25 cellular contexts compared by ENCODE assay signal in the genomic region with DNA sequence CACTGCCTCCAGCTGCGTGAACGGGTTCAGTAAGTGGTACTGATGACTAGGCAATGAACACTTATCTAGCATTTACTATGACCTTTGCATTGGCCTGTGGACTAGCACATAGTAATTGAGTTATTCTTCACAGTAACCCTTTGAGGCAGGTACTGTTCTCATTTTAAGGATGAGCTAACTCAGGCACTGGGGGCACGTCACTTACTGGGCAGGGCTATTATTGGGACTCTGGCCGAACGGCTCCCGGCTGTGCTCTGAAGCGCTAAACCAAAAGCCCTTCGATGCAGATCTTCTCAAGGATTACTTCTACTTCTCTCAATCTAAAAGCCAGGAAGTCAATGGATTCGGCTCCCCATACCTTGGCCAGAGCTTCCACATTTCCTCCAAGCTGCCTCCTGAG. TPM values are rescaled to one million over a fixed set of nuclear protein-coding genes. Genes with fewer than 3 reads are reported as not detected.
"Had no signal": no experiment of that assay in that cellular context is flagged by ENCODE, and none has a peak within 500 bp of the region (broad histone marks: within the 10 kb centered on the region; RNA-seq: fewer than 3 reads in every experiment).

No MANE protein-coding gene starts in this region.

- H3K36me3 ChIP-seq: brain microvascular endothelial cell, cardiac muscle cell had no signal

- H3K9ac ChIP-seq: KMS-11 had no signal

- DNase-seq: activated CD4-positive, alpha-beta memory T cell treated with anti-CD3 and anti-CD28 coated beads, Interleukin-2, amount 10 ng/mL, durations not matched to agents 7 days and 5 days; activated CD4-positive, alpha-beta T cell treated with anti-CD3 and anti-CD28 coated beads, Interleukin-2, amount 50 U/mL, for 1 hour; activated CD4-positive, CD25-positive, alpha-beta regulatory T cell; activated gamma-delta T cell; activated naive CD4-positive, alpha-beta T cell treated with anti-CD3 and anti-CD28 coated beads, Interleukin-2, amount 10 ng/mL, durations not matched to agents 7 days and 5 days; activated naive CD8-positive, alpha-beta T cell treated with anti-CD3 and anti-CD28 coated beads for 36 hours; activated T-cell treated with anti-CD3 and anti-CD28 coated beads for 4 hours; activated T-cell treated with anti-CD3 and anti-CD28 coated beads, Interleukin-2, amount 50 U/mL, for 48 hours; brain microvascular endothelial cell; NCI-H1092 treated with DMSO at 0.1 percent for 48 hours; NCI-H1417 treated with DMSO at 0.1 percent for 48 hours; NCI-H1694; NCI-H2029 treated with DMSO at 0.1 percent for 48 hours; NCI-H446 treated with DMSO at 0.1 percent for 48 hours; NCI-H524 treated with DMSO at 0.1 percent for 48 hours; PC-9; SHP77 treated with DMSO at 0.1 percent for 48 hours; T-helper 17 cell; T-helper 9 cell had no signal

- H3K27ac ChIP-seq: brain microvascular endothelial cell, cardiac muscle cell, KMS-11, PC-9 had no signal

- H3K4me3 ChIP-seq: cardiac muscle cell, PC-9 had no signal

- H2AFZ ChIP-seq: PC-9 had no signal

- ATAC-seq: activated T-helper 17 cell treated with anti-CD3 and anti-CD28 coated beads, Interleukin-2, amount 50 U/mL, for 72 hours; T-helper 17 cell had no signal

- H3K4me2 ChIP-seq: KMS-11, PC-9 had no signal

RNA-seq across cellular contexts. Expression of a gene that starts 38.3 kb away (rescaled TPM):
- total RNA-seq: activated CD4-positive, alpha-beta memory T cell treated with anti-CD3 and anti-CD28 coated beads, Interleukin-2, amount 10 ng/mL, durations not matched to agents 7 days and 5 days; activated CD8-positive, alpha-beta memory T cell treated with anti-CD3 and anti-CD28 coated beads for 36 hours; activated naive CD8-positive, alpha-beta T cell treated with anti-CD3 and anti-CD28 coated beads for 36 hours; activated T-helper 17 cell treated with anti-CD3 and anti-CD28 coated beads, Interleukin-2, amount 50 U/mL, for 72 hours; MCF 10A had no signal
- polyA plus RNA-seq: IgD-negative memory B cell had no signal
